In the genomic region with DNA sequence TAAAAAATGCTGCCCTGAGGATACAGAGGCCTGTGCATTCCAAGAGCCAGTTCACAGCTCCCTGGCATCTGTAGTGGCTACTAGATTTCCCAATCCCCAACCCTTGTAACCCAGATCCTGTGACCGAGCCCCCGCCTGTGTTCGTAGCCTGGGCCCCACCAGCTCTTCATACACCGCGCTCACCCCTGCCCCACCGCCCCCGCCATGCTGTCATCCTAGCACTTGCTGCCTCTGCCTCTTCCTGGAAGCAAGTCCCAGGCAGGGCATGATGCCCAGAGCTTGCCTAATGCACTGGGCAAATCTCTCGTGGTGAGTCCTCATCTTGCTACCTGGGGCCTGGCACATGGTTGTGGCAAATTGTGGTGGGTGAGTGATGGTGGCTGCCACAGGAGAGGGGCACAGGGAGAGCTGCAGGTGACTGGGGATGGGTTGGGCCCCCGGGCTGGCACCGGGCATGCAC, we compare ENCODE assay signal across 13 cellular contexts. TPM values are rescaled to one million over a fixed set of nuclear protein-coding genes. Genes with fewer than 3 reads are reported as not detected.
DNase-seq lines count a peak whose midpoint lies in the region; ATAC-seq and TF ChIP-seq lines count a peak whose summit lies in the region.
"Had no signal": no experiment of that assay in that cellular context is flagged by ENCODE, and none has a peak within 500 bp of the region (broad histone marks: within the 10 kb centered on the region; RNA-seq: fewer than 3 reads in every experiment).

No MANE protein-coding gene starts in this region.

- H3K4me1 ChIP-seq in IMR-90 (ENCODE audit: control insufficient read depth, insufficient read depth, low read length) = no peaks in the 10 kb centered on the region
- no peaks in the 10 kb centered on the region for H3K4me1 ChIP-seq in mesendoderm (ENCODE audit: control insufficient read depth, low read depth, low read length)

- H3K27me3 ChIP-seq in IMR-90 (ENCODE audit: control insufficient read depth, insufficient read depth, low read length) (peaks cover 16% of the 10 kb centered on the region; the same call in 1 of the 2 replicates), mesendoderm (ENCODE audit: insufficient read depth, low read length, poor library complexity) (no peaks in the 10 kb centered on the region)

- H3K79me1 ChIP-seq in IMR-90 (ENCODE audit: low read depth in 1 of 2, low read length in 2 of 2) (no peaks in the 10 kb centered on the region), mesendoderm (ENCODE audit: low read length) (peaks cover 4% of the 10 kb centered on the region)

- no peak overlapping the region for H4K91ac ChIP-seq in IMR-90 (ENCODE audit: insufficient read depth, low read depth, low read length)

- no peak overlapping the region for H2BK15ac ChIP-seq in IMR-90 (ENCODE audit: low read depth, low read length)
- H2BK15ac ChIP-seq in mesendoderm (replicated peaks; ENCODE audit: low read depth) = no peak overlapping the region

- peak overlapping the region; percentile 32 for H2AFZ ChIP-seq in IMR-90 (replicated peaks; ENCODE audit: low read length, poor library complexity)

- H3K23ac ChIP-seq in IMR-90 (ENCODE audit: low read depth, low read length) (no peak overlapping the region), mesendoderm (ENCODE audit: low read length) (no peak overlapping the region)

- no peak overlapping the region for H3K27ac ChIP-seq in IMR-90 (ENCODE audit: insufficient read depth, low read length)
- H3K27ac ChIP-seq in caudate nucleus (ENCODE audit: low read depth, low read length) = peak overlapping the region; percentile 79
- no peak overlapping the region for H3K27ac ChIP-seq in mesendoderm (ENCODE audit: low read depth, low read length)
- H3K27ac ChIP-seq: neutrophil had no signal

- H3K4ac ChIP-seq in IMR-90 (ENCODE audit: low read depth, low read length) (no peak overlapping the region), mesendoderm (ENCODE audit: low read depth, low read length) (no peak overlapping the region)

- no peaks in the 10 kb centered on the region for H3K9me3 ChIP-seq in IMR-90 (ENCODE audit: control insufficient read depth, insufficient read depth, low read length)
- H3K9me3 ChIP-seq: neutrophil had no signal

- H3K4me2 ChIP-seq in IMR-90 (ENCODE audit: low read depth, low read length) (no peak overlapping the region), mesendoderm (ENCODE audit: low read length) (no peak overlapping the region)

- H4K5ac ChIP-seq in IMR-90 (ENCODE audit: low read depth, low read length) = no peak overlapping the region
- H4K5ac ChIP-seq in mesendoderm (ENCODE audit: low read length) = no peak overlapping the region

- H3K9ac ChIP-seq in IMR-90 (ENCODE audit: low read depth, low read length) (no peak overlapping the region), mesendoderm (ENCODE audit: low read length) (no peak overlapping the region)

- H3K18ac ChIP-seq in IMR-90 (ENCODE audit: low read depth, low read length) (no peak overlapping the region), mesendoderm (ENCODE audit: low read length) (no peak overlapping the region)

- TF ChIP-seq POLR2A in IMR-90 (IDR thresholded peaks at IDR 0.05; ENCODE audit: low read depth, low read length) = no peak

- no peaks in the 10 kb centered on the region for H3K36me3 ChIP-seq in IMR-90 (ENCODE audit: control insufficient read depth, insufficient read depth, low read length)
- H3K36me3 ChIP-seq in mesendoderm (ENCODE audit: control insufficient read depth, insufficient read depth, low read length) = no peaks in the 10 kb centered on the region
- H3K36me3 ChIP-seq: neutrophil had no signal

- no peak overlapping the region for H3K56ac ChIP-seq in IMR-90 (ENCODE audit: extremely low read depth, insufficient read depth, low read length)
- no peak overlapping the region for H3K56ac ChIP-seq in mesendoderm (ENCODE audit: low read length)

- H3K4me3 Mint-ChIP-seq in stimulated activated naive B cell treated with anti-CD40 and anti-IgM and Interleukin-4, amounts not matched to agents 10 μg/mL and 1 μg/mL and 100 μg/mL, for 72 hours = no peak overlapping the region

- in situ Hi-C loops in IMR-90 (cut with MboI; ENCODE audit: low sequenced_read_pairs) = no loop called here

- H3K4me1 Mint-ChIP-seq in stimulated activated naive B cell treated with anti-CD40 and anti-IgM and Interleukin-4, amounts not matched to agents 10 μg/mL and 1 μg/mL and 100 μg/mL, for 72 hours = peaks cover 53 to 89% of the 10 kb centered on the region in 2 donors

- no peak for TF ChIP-seq RAD21 in IMR-90 (IDR thresholded peaks at IDR 0.05; ENCODE audit: low read length)

- H2BK5ac ChIP-seq in IMR-90 (ENCODE audit: low read depth, low read length, poor library complexity, severe bottlenecking) (no peak overlapping the region), mesendoderm (ENCODE audit: low read length) (no peak overlapping the region)

- no peaks in the 10 kb centered on the region for H3K79me2 ChIP-seq in mesendoderm (ENCODE audit: control insufficient read depth, insufficient read depth, low read length)

- peaks cover 0 to 1% of the 10 kb centered on the region in 2 donors for H3K36me3 Mint-ChIP-seq in stimulated activated naive B cell treated with anti-CD40 and anti-IgM and Interleukin-4, amounts not matched to agents 10 μg/mL and 1 μg/mL and 100 μg/mL, for 72 hours

- H4K8ac ChIP-seq in IMR-90 (ENCODE audit: low read depth in 2 of 2, low read length in 2 of 2) (no peak overlapping the region), mesendoderm (ENCODE audit: low read depth, low read length) (no peak overlapping the region)

- ATAC-seq in IMR-90 (ENCODE audit: low read depth) (peak; percentile 59), left lobe of liver (peak; percentile 94), GM19452 (IDR thresholded peaks at IDR 0.05; ENCODE audit: unreplicated experiment) (no peak)
- ATAC-seq in stimulated activated naive B cell treated with anti-CD40 and anti-IgM and Interleukin-4, amounts not matched to agents 10 μg/mL and 1 μg/mL and 100 μg/mL, for 72 hours (replicated peaks) = no peak

- H2AK5ac ChIP-seq in IMR-90 (ENCODE audit: low read depth, low read length) (no peak overlapping the region), mesendoderm (ENCODE audit: low read length) (no peak overlapping the region)

- H4K20me1 ChIP-seq in IMR-90 (ENCODE audit: insufficient read depth, low read length) = no peaks in the 10 kb centered on the region

- no peak overlapping the region for H2AK9ac ChIP-seq in IMR-90 (replicated peaks; ENCODE audit: low read depth, low read length, poor library complexity)

- CTCF ChIA-PET in IMR-90 (lab: Yijun Ruan, JAX) = no interaction called here

- BruUV-seq in IMR-90 (replicated peaks; lab: Mats Ljungman, UMichigan) = no TSS peak

- H3K27me3 Mint-ChIP-seq in stimulated activated naive B cell treated with anti-CD40 and anti-IgM and Interleukin-4, amounts not matched to agents 10 μg/mL and 1 μg/mL and 100 μg/mL, for 72 hours = no peaks in the 10 kb centered on the region

- no peak overlapping the region for H2BK120ac ChIP-seq in IMR-90 (ENCODE audit: low read depth, low read length)
- no peak overlapping the region for H2BK120ac ChIP-seq in mesendoderm (ENCODE audit: low read depth, low read length)

- 84% methylated on average over 6 of the region's 10 CpGs; no CpG with 5 or more reads in 1 of the 2 experiments for WGBS in IMR-90 (ENCODE audit: extremely low coverage in 2 of 2, insufficient read length in 1 of 2), 2 experiments
- WGBS in mesendoderm (ENCODE audit: extremely low coverage, insufficient coverage, low lambda C conversion rate) = no CpG with 5 or more reads among the region's 10 CpGs

- no peaks in the 10 kb centered on the region for H3K9me1 ChIP-seq in IMR-90 (ENCODE audit: insufficient read depth, low read length)

- no peak overlapping the region for H3K14ac ChIP-seq in IMR-90 (replicated peaks; ENCODE audit: low read depth, low read length)

- dilution Hi-C loops in IMR-90 (cut with HindIII; ENCODE audit: low sequenced_read_pairs, unreplicated experiment) = no loop called here

- H2BK20ac ChIP-seq in IMR-90 (ENCODE audit: low read depth, low read length) = no peak overlapping the region

- H3K9me3 Mint-ChIP-seq in stimulated activated naive B cell treated with anti-CD40 and anti-IgM and Interleukin-4, amounts not matched to agents 10 μg/mL and 1 μg/mL and 100 μg/mL, for 72 hours = no peaks in the 10 kb centered on the region

- intact Hi-C loops in IMR-90 (cut with micrococcal nuclease) = no loop called here

- H3K27ac Mint-ChIP-seq in stimulated activated naive B cell treated with anti-CD40 and anti-IgM and Interleukin-4, amounts not matched to agents 10 μg/mL and 1 μg/mL and 100 μg/mL, for 72 hours = peak overlapping the region; percentile 53

- DNase-seq in IMR-90 = no peak
- DNase-seq in caudate nucleus (lab: John Stamatoyannopoulos, UW) = peak in 50 of 61 donors; percentile 12 to 85 (median 58)
- peak; percentile 79 for DNase-seq in left lobe of liver (ENCODE audit: low spot score)
- DNase-seq in stimulated activated naive B cell treated with anti-CD40 and anti-IgM and Interleukin-4, amounts not matched to agents 10 μg/mL and 1 μg/mL and 100 μg/mL, for 72 hours = no peak
- DNase-seq in D341Med (ENCODE audit: low spot score) = no peak
- no peak for DNase-seq in NCI-H1048 (lab: John Stamatoyannopoulos, UW)
- no peak for DNase-seq in mesendoderm
- DNase-seq: activated CD4-positive, alpha-beta T cell treated with anti-CD3 and anti-CD28 coated beads for 1 hour; dermis blood vessel endothelial cell; NCI-H2171; SIG-M5 had no signal

- POLR2A ChIA-PET in IMR-90 (lab: Charles Lee; ENCODE audit: unreplicated experiment) = no interaction called here

- TF ChIP-seq CTCF in IMR-90 (conservative IDR thresholded peaks at IDR 0.05; ENCODE audit: low read depth, low read length) = no peak

- H3K4me3 ChIP-seq in IMR-90 (ENCODE audit: insufficient read depth, low read depth, low read length) (no peak overlapping the region), mesendoderm (ENCODE audit: low read length) (no peak overlapping the region)

RNA-seq across cellular contexts. Expression of a gene that starts 7.1 kb away (rescaled TPM):
- total RNA-seq in IMR-90 (2012; rRNA removed) = 0.28 and 0.36 TPM in 2 replicates
- 1.1 TPM in 2 replicates for polyA plus RNA-seq in IMR-90 (2012; rRNA removed)
- polyA plus RNA-seq in IMR-90 (2012; cell fraction: cytosol; rRNA removed) = 0.38 and 0.99 TPM in 2 replicates
- polyA plus RNA-seq in IMR-90 (2012; cell fraction: nucleus; rRNA removed; ENCODE audit: low replicate concordance) = 1.0 and 1.5 TPM in 2 replicates
- total RNA-seq in left lobe of liver = 0.13 TPM
- 2.4 TPM for polyA plus RNA-seq in mesendoderm (2013, experiment 1 of 2)
- 2.4 TPM for polyA plus RNA-seq in mesendoderm (2013, experiment 2 of 2)

RNA-seq across cellular contexts. Expression of a gene that starts 38.1 kb away (rescaled TPM):
- total RNA-seq in IMR-90 (2012; rRNA removed) (9.7 and 12.2 TPM in 2 replicates), left lobe of liver (26.1 TPM)
- polyA plus RNA-seq in IMR-90 (2012; rRNA removed) = 15.0 and 16.9 TPM in 2 replicates
- 9.7 and 13.5 TPM in 2 replicates for polyA plus RNA-seq in IMR-90 (2012; cell fraction: cytosol; rRNA removed)
- polyA plus RNA-seq in IMR-90 (2012; cell fraction: nucleus; rRNA removed; ENCODE audit: low replicate concordance) = 8.6 and 12.3 TPM in 2 replicates
- polyA plus RNA-seq in mesendoderm (2013, experiment 1 of 2) = 28.6 TPM
- 28.4 TPM for polyA plus RNA-seq in mesendoderm (2013, experiment 2 of 2)

RNA-seq across cellular contexts. Expression of a gene that starts 56.4 kb away (rescaled TPM):
- total RNA-seq in IMR-90 (2012; rRNA removed) (136 and 148 TPM in 2 replicates), left lobe of liver (134 TPM)
- polyA plus RNA-seq in IMR-90 (2012; rRNA removed) = 662 and 949 TPM in 2 replicates
- 533 and 881 TPM in 2 replicates for polyA plus RNA-seq in IMR-90 (2012; cell fraction: cytosol; rRNA removed)
- 1,013 and 1,510 TPM in 2 replicates for polyA plus RNA-seq in IMR-90 (2012; cell fraction: nucleus; rRNA removed; ENCODE audit: low replicate concordance)
- 631 TPM for polyA plus RNA-seq in mesendoderm (2013, experiment 1 of 2)
- 629 TPM for polyA plus RNA-seq in mesendoderm (2013, experiment 2 of 2)

Comparison
In these comparisons a context has a peak if more than half of its experiments do, and no peak if none do; other contexts are left out.
1. ATAC-seq: peak in IMR-90 (single experiment) and left lobe of liver (single experiment); none in stimulated activated naive B cell treated with anti-CD40 and anti-IgM and Interleukin-4, amounts not matched to agents 10 μg/mL and 1 μg/mL and 100 μg/mL, for 72 hours (0 of 2) and GM19452 (single experiment).
2. DNase-seq: peak in caudate nucleus (50 of 61) and left lobe of liver (single experiment); none in IMR-90 (single experiment), stimulated activated naive B cell treated with anti-CD40 and anti-IgM and Interleukin-4, amounts not matched to agents 10 μg/mL and 1 μg/mL and 100 μg/mL, for 72 hours (single experiment), D341Med (single experiment), NCI-H1048 (single experiment) and mesendoderm (single experiment).